ENCODE assay signal across 17 cellular contexts in genomic region chr1:116350097-116350645, GRCh38. TPM values are rescaled to one million over a fixed set of nuclear protein-coding genes. Genes with fewer than 3 reads are reported as not detected.
DNase-seq lines count a peak whose midpoint lies in the region; ATAC-seq, FAIRE-seq and TF ChIP-seq lines count a peak whose summit lies in the region.
"Had no signal": no experiment of that assay in that cellular context is flagged by ENCODE, and none has a peak within 500 bp of the region (broad histone marks: within the 10 kb centered on the region; RNA-seq: fewer than 3 reads in every experiment).

No MANE protein-coding gene starts in this region.

- no peaks in the 10 kb centered on the region for H3K36me3 ChIP-seq in CD4-positive, CD25-positive, alpha-beta regulatory T cell (ENCODE audit: control insufficient read depth, insufficient read depth, low read length)
- H3K36me3 ChIP-seq in Karpas-422 (ENCODE audit: insufficient read depth, low read length) (no peaks in the 10 kb centered on the region), H1 (ENCODE audit: control insufficient read depth in 2 of 4, insufficient read depth in 4 of 4, low read length in 3 of 4) (no peaks in the 10 kb centered on the region)
- H3K36me3 ChIP-seq: HAP-1 had no signal

- H4K8ac ChIP-seq in H1 (ENCODE audit: extremely low read depth, insufficient read depth, low read length) = no peak overlapping the region

- no peak overlapping the region for H2BK20ac ChIP-seq in H1 (ENCODE audit: low read length)

- H2BK5ac ChIP-seq in H1 (ENCODE audit: low read depth, low read length) = no peak overlapping the region

- DNase-seq in A549 (ENCODE audit: low read depth in 1 of 2, low spot score in 1 of 2) = no peak
- no peak for DNase-seq in CD4-positive, CD25-positive, alpha-beta regulatory T cell
- DNase-seq in Karpas-422 = no peak
- no peak for DNase-seq in H1 (ENCODE audit: low read depth in 1 of 2, low spot score in 2 of 2)
- no peak for DNase-seq in activated CD4-positive, alpha-beta memory T cell treated with anti-CD3 and anti-CD28 coated beads, Interleukin-2, amount 10 ng/mL, durations not matched to agents 7 days and 5 days
- DNase-seq in dedifferentiated amniotic fluid mesenchymal stem cell (ENCODE audit: extremely low spot score) = no peak
- DNase-seq in substantia nigra (lab: John Stamatoyannopoulos, UW) = no peak
- DNase-seq: AML-193; CD4-positive, alpha-beta memory T cell; DMS79 treated with DMSO at 0.1 percent for 48 hours; GF-D8; KG1 had no signal

- no peak overlapping the region for H3K9ac ChIP-seq in Karpas-422 (ENCODE audit: low read length)
- H3K9ac ChIP-seq in H1 (replicated peaks in 1 of 4; ENCODE audit: extremely low read depth in 1 of 4, low read depth in 3 of 4, low read length in 3 of 4) = no peak overlapping the region

- no peak overlapping the region for H4K5ac ChIP-seq in H1 (ENCODE audit: insufficient read length, low read depth, low read length)

- TF ChIP-seq CTCF in A549 (IDR thresholded peaks at IDR 0.05) = no peak
- TF ChIP-seq CTCF in H1 (IDR thresholded peaks at IDR 0.05; ENCODE audit: control extremely low read depth in 1 of 3, insufficient read depth in 1 of 3, low read depth in 1 of 3, low read length in 3 of 3) = no peak

- H3K4me1 Mint-ChIP-seq in CD4-positive, CD25-positive, alpha-beta regulatory T cell = peaks cover 30 to 76% (median 47%) of the 10 kb centered on the region in 4 donors
- peaks cover 22% of the 10 kb centered on the region for H3K4me1 Mint-ChIP-seq in activated CD4-positive, alpha-beta memory T cell treated with anti-CD3 and anti-CD28 coated beads, Interleukin-2, amount 10 ng/mL, durations not matched to agents 7 days and 5 days

- H3K9me2 ChIP-seq in Karpas-422 (replicated peaks; ENCODE audit: insufficient read depth, low read length) = no peaks in the 10 kb centered on the region

- no peaks in the 10 kb centered on the region for H3K27me3 Mint-ChIP-seq in CD4-positive, CD25-positive, alpha-beta regulatory T cell
- H3K27me3 Mint-ChIP-seq in activated CD4-positive, alpha-beta memory T cell treated with anti-CD3 and anti-CD28 coated beads, Interleukin-2, amount 10 ng/mL, durations not matched to agents 7 days and 5 days = no peaks in the 10 kb centered on the region
- H3K27me3 Mint-ChIP-seq: CD4-positive, alpha-beta memory T cell had no signal

- no peak overlapping the region for H3K14ac ChIP-seq in H1 (ENCODE audit: insufficient read length)

- no peaks in the 10 kb centered on the region for H3K79me1 ChIP-seq in H1 (ENCODE audit: low read depth, low read length)

- no peaks in the 10 kb centered on the region for H3K36me3 Mint-ChIP-seq in CD4-positive, CD25-positive, alpha-beta regulatory T cell
- no peaks in the 10 kb centered on the region for H3K36me3 Mint-ChIP-seq in activated CD4-positive, alpha-beta memory T cell treated with anti-CD3 and anti-CD28 coated beads, Interleukin-2, amount 10 ng/mL, durations not matched to agents 7 days and 5 days (ENCODE audit: low read depth)

- no peak for TF ChIP-seq POLR2A in A549 (IDR thresholded peaks at IDR 0.05; ENCODE audit: low read length)
- TF ChIP-seq POLR2A in H1 (IDR thresholded peaks at IDR 0.05; ENCODE audit: control extremely low read depth in 1 of 2, low read depth in 2 of 2, low read length in 2 of 2) = no peak

- 55% methylated on average over 2 of the region's 2 CpGs for WGBS in A549 (ENCODE audit: missing lambda C conversion rate)
- 80% methylated on average over 2 of the region's 2 CpGs; no CpG with 5 or more reads in 1 of the 2 experiments for WGBS in H1 (ENCODE audit: extremely low coverage in 1 of 2, insufficient coverage in 1 of 2, insufficient read length in 1 of 2, insufficient replicate concordance in 2 of 2, low coverage in 1 of 2, low lambda C conversion rate in 2 of 2, missing lambda C conversion rate in 1 of 2), 2 experiments

- no peaks in the 10 kb centered on the region for H3K9me3 ChIP-seq in A549
- H3K9me3 ChIP-seq in CD4-positive, CD25-positive, alpha-beta regulatory T cell (ENCODE audit: control insufficient read depth in 2 of 2, low read length in 2 of 2) = no peaks in the 10 kb centered on the region
- H3K9me3 ChIP-seq in Karpas-422 (ENCODE audit: low read length) = no peaks in the 10 kb centered on the region
- H3K9me3 ChIP-seq in H1 (ENCODE audit: insufficient read depth in 2 of 2, low read depth in 1 of 2, low read length in 1 of 2) = no peaks in the 10 kb centered on the region

- no peaks in the 10 kb centered on the region for H3K23me2 ChIP-seq in H1 (ENCODE audit: low read depth, low read length)

- H3K27ac ChIP-seq in A549 = no peak overlapping the region
- H3K27ac ChIP-seq in CD4-positive, CD25-positive, alpha-beta regulatory T cell (ENCODE audit: insufficient read depth, low read length, poor library complexity, severe bottlenecking) = no peak overlapping the region
- H3K27ac ChIP-seq in Karpas-422 (ENCODE audit: low read length) = peak overlapping the region; percentile 98
- H3K27ac ChIP-seq in H1 (ENCODE audit: low read depth, low read length) = no peak overlapping the region
- no peak overlapping the region for H3K27ac ChIP-seq in substantia nigra (ENCODE audit: low read depth, low read length, poor library complexity, severe bottlenecking)
- H3K27ac ChIP-seq: C4-2B, HL-60 had no signal

- H4K91ac ChIP-seq in H1 (replicated peaks; ENCODE audit: insufficient read length, low read length) = no peak overlapping the region

- H3K79me2 ChIP-seq in Karpas-422 (ENCODE audit: low read length) (no peaks in the 10 kb centered on the region; the same call in 1 of the 2 replicates), H1 (ENCODE audit: control insufficient read depth in 1 of 2, insufficient read depth in 2 of 2, low read length in 2 of 2) (no peaks in the 10 kb centered on the region)

- no peak overlapping the region for H3K18ac ChIP-seq in H1 (ENCODE audit: extremely low read depth, low read length)

- no peaks in the 10 kb centered on the region for H3K27me3 ChIP-seq in CD4-positive, CD25-positive, alpha-beta regulatory T cell (ENCODE audit: control insufficient read depth, insufficient read depth, low read length)
- no peaks in the 10 kb centered on the region for H3K27me3 ChIP-seq in Karpas-422 (ENCODE audit: low read length)
- H3K27me3 ChIP-seq in H1 (replicated peaks in 1 of 4; ENCODE audit: control insufficient read depth in 3 of 4, extremely low read depth in 1 of 4, insufficient read depth in 3 of 4, low read length in 3 of 4) = no peaks in the 10 kb centered on the region

- no peak for FAIRE-seq in A549 (lab: Jason Lieb, UNC)
- no peak for FAIRE-seq in H1 (lab: Jason Lieb, UNC)

- H4K20me1 ChIP-seq in Karpas-422 (ENCODE audit: insufficient read depth, low read depth, low read length) (no peaks in the 10 kb centered on the region), H1 (replicated peaks in 1 of 2; ENCODE audit: control insufficient read depth in 1 of 2, insufficient read depth in 2 of 2, low read length in 2 of 2) (no peaks in the 10 kb centered on the region)

- TF ChIP-seq RAD21 in A549 (conservative IDR thresholded peaks at IDR 0.05 in 1 of 2, IDR thresholded peaks at IDR 0.05 in 1 of 2) = no peak
- TF ChIP-seq RAD21 in H1 (IDR thresholded peaks at IDR 0.05 in 1 of 2, conservative IDR thresholded peaks at IDR 0.05 in 1 of 2; ENCODE audit: low read depth in 2 of 2, low read length in 2 of 2) = no peak

- no peaks in the 10 kb centered on the region for H3K4me1 ChIP-seq in A549
- peaks cover 35% of the 10 kb centered on the region for H3K4me1 ChIP-seq in CD4-positive, CD25-positive, alpha-beta regulatory T cell (ENCODE audit: control insufficient read depth, insufficient read depth, low read length, poor library complexity, severe bottlenecking)
- peaks cover 91% of the 10 kb centered on the region for H3K4me1 ChIP-seq in Karpas-422 (ENCODE audit: low read length)
- peaks cover 0 to 15% (median 9%) of the 10 kb centered on the region in 4 experiments; a peak in 6 of 7 replicates for H3K4me1 ChIP-seq in H1 (replicated peaks in 1 of 4; ENCODE audit: control insufficient read depth in 3 of 4, insufficient read depth in 4 of 4, low read length in 3 of 4)
- H3K4me1 ChIP-seq: HAP-1 had no signal

- CTCF ChIA-PET in A549 (lab: Yijun Ruan, JAX) = no interaction called here
- CTCF ChIA-PET in H1 (lab: Charles Lee; ENCODE audit: partially characterized antibody) = no interaction called here
- CTCF ChIA-PET in activated CD4-positive, alpha-beta memory T cell treated with anti-CD3 and anti-CD28 coated beads, Interleukin-2, amount 10 ng/mL, durations not matched to agents 7 days and 5 days (lab: Charles Lee) = interaction anchor here (1.2 kb wide), 1 partner anchor 211 kb away, joined by 3 read pairs; no protein-coding TSS in a partner anchor

- ATAC-seq in A549 (no peak), HG02884 (IDR thresholded peaks at IDR 0.05; ENCODE audit: unreplicated experiment) (no peak)
- ATAC-seq in CD4-positive, CD25-positive, alpha-beta regulatory T cell (ENCODE audit: low read depth in 2 of 2) = no peak

- no peak overlapping the region for H2AK5ac ChIP-seq in H1 (ENCODE audit: low read depth, low read length)

- no peak overlapping the region for H3K4ac ChIP-seq in H1 (replicated peaks; ENCODE audit: insufficient read length, low read depth, low read length)

- TF ChIP-seq EP300 in A549 (IDR thresholded peaks at IDR 0.05) (no peak), H1 (IDR thresholded peaks at IDR 0.05; ENCODE audit: borderline replicate concordance in 1 of 2, low read depth in 2 of 2, low read length in 2 of 2) (no peak)

- no peak overlapping the region for H2BK15ac ChIP-seq in H1 (ENCODE audit: low read length)

- H2AFZ ChIP-seq in Karpas-422 (ENCODE audit: low read length) (peak overlapping the region; percentile 22), H1 (ENCODE audit: low read length) (0 out of 2 replicates have a peak overlapping the region, but pooled peaks have one; percentile 35)

- H2BK120ac ChIP-seq in H1 (replicated peaks; ENCODE audit: low read depth, low read length) = no peak overlapping the region

- peak overlapping the region in 2 of 3 donors; percentile 12 to 86 for H3K27ac Mint-ChIP-seq in CD4-positive, CD25-positive, alpha-beta regulatory T cell
- no peak overlapping the region for H3K27ac Mint-ChIP-seq in activated CD4-positive, alpha-beta memory T cell treated with anti-CD3 and anti-CD28 coated beads, Interleukin-2, amount 10 ng/mL, durations not matched to agents 7 days and 5 days
- H3K27ac Mint-ChIP-seq: IgD-negative memory B cell had no signal

- no peak overlapping the region for H3K23ac ChIP-seq in H1 (ENCODE audit: insufficient read length)

- POLR2A ChIA-PET in A549 (lab: Yijun Ruan, JAX) = no interaction called here
- POLR2A ChIA-PET in H1 (lab: Charles Lee; ENCODE audit: partially characterized antibody) = no interaction called here
- POLR2A ChIA-PET in activated CD4-positive, alpha-beta memory T cell treated with anti-CD3 and anti-CD28 coated beads, Interleukin-2, amount 10 ng/mL, durations not matched to agents 7 days and 5 days (lab: Charles Lee) = no interaction called here

- peaks cover 0 to 3% (median 0%) of the 10 kb centered on the region in 7 donors for H3K9me3 Mint-ChIP-seq in CD4-positive, CD25-positive, alpha-beta regulatory T cell
- no peaks in the 10 kb centered on the region for H3K9me3 Mint-ChIP-seq in activated CD4-positive, alpha-beta memory T cell treated with anti-CD3 and anti-CD28 coated beads, Interleukin-2, amount 10 ng/mL, durations not matched to agents 7 days and 5 days
- H3K9me3 Mint-ChIP-seq: CD4-positive, alpha-beta memory T cell had no signal

- H3K4me3 ChIP-seq in A549 (no peak overlapping the region), Karpas-422 (ENCODE audit: low read length) (no peak overlapping the region), H1 (ENCODE audit: extremely low read depth in 1 of 4, insufficient read depth in 2 of 4, low read depth in 3 of 4, low read length in 4 of 4) (no peak overlapping the region)
- H3K4me3 ChIP-seq in CD4-positive, CD25-positive, alpha-beta regulatory T cell (ENCODE audit: low read depth, low read length) = no peak overlapping the region
- H3K4me3 ChIP-seq: HAP-1 had no signal

- no peak overlapping the region for H3K56ac ChIP-seq in H1 (replicated peaks; ENCODE audit: insufficient read length, low read depth, low read length)

- H3K4me3 Mint-ChIP-seq in CD4-positive, CD25-positive, alpha-beta regulatory T cell = no peak overlapping the region
- H3K4me3 Mint-ChIP-seq in activated CD4-positive, alpha-beta memory T cell treated with anti-CD3 and anti-CD28 coated beads, Interleukin-2, amount 10 ng/mL, durations not matched to agents 7 days and 5 days = no peak overlapping the region
- H3K4me3 Mint-ChIP-seq: CD4-positive, alpha-beta memory T cell; IgD-negative memory B cell had no signal

- H3K4me2 ChIP-seq in A549 = no peak overlapping the region
- no peak overlapping the region for H3K4me2 ChIP-seq in Karpas-422 (ENCODE audit: low read depth, low read length, poor library complexity, severe bottlenecking)
- no peak overlapping the region for H3K4me2 ChIP-seq in H1 (ENCODE audit: insufficient read depth in 1 of 2, low read depth in 2 of 2, low read length in 2 of 2)

- no peak overlapping the region for H2BK12ac ChIP-seq in H1 (ENCODE audit: low read depth, low read length)

RNA-seq across cellular contexts. Expression of gene ATP1A1, which starts 22.9 kb away (rescaled TPM):
- polyA plus RNA-seq in A549 (2011; rRNA removed) (171 and 188 TPM in 2 replicates), A549 (2017; fragmentation: RNase III; extraction: RNeasy Plus Mini Kit Qiagen cat#74134 plus additional on column Dnase treatment) (109 to 124 TPM (median 119 TPM) in 3 replicates), H1 (2011; rRNA removed) (196 and 222 TPM in 2 replicates)
- 86.8 and 87.2 TPM in 2 replicates for polyA plus RNA-seq in A549 (2012; cell fraction: cytosol; rRNA removed)
- 122 and 143 TPM in 2 replicates for polyA plus RNA-seq in A549 (2012; cell fraction: nucleus; rRNA removed)
- 205 and 248 TPM in 2 replicates for polyA minus RNA-seq in A549 (2011; rRNA and poly(A)+ RNA removed)
- 228 TPM for total RNA-seq in CD4-positive, CD25-positive, alpha-beta regulatory T cell
- 10 to 100 TPM; 52.4 to 63.8 (median 58.8) TPM for polyA plus RNA-seq in CD4-positive, CD25-positive, alpha-beta regulatory T cell
- total RNA-seq in Karpas-422 (2014; rRNA removed; shearing (Covaris generic); ENCODE audit: low replicate concordance) = 931 and 967 TPM in 2 replicates
- 325 and 326 TPM in 2 replicates for total RNA-seq in H1 (2021; fragmentation: NEBNext Ultra II Directional; extraction: Animal tissue kit (Norgen Biotek cat#: 25700))
- 303 TPM for polyA plus RNA-seq in H1 (2011; cell fraction: cytosol; rRNA removed)
- polyA plus RNA-seq in H1 (2011; cell fraction: nucleus; rRNA removed) = 248 TPM
- 307 to 322 TPM (median 314 TPM) in 4 replicates for polyA plus RNA-seq in H1 (2012, experiment 1 of 2)
- 161 TPM for polyA plus RNA-seq in H1 (2012, experiment 2 of 2)
- polyA plus RNA-seq in H1 (2013, experiment 1 of 2) = 339 TPM
- 324 TPM for polyA plus RNA-seq in H1 (2013, experiment 2 of 2)
- polyA minus RNA-seq in H1 (2011; rRNA and poly(A)+ RNA removed) = 506 and 517 TPM in 2 replicates
- polyA minus RNA-seq in H1 (2011; cell fraction: cytosol; rRNA and poly(A)+ RNA removed) = 183 TPM
- 178 TPM for polyA minus RNA-seq in H1 (2011; cell fraction: nucleus; rRNA and poly(A)+ RNA removed)
- total RNA-seq in activated CD4-positive, alpha-beta memory T cell treated with anti-CD3 and anti-CD28 coated beads, Interleukin-2, amount 10 ng/mL, durations not matched to agents 7 days and 5 days = 100 to 1,000 TPM; 238 to 241 TPM

Comparison
In these comparisons a context has a peak if more than half of its experiments do, and no peak if none do; other contexts are left out.
1. Of the 18 proteins assayed by ChIP-seq in both H1 and A549: peak only in H1: none; only in A549: MAFK; in both: none; in neither: 17.